ENCODE assay signal across 8 cellular contexts in genomic region chr9:706606-707451, GRCh38.
DNase-seq lines count a peak whose midpoint lies in the region; ATAC-seq, FAIRE-seq and TF ChIP-seq lines count a peak whose summit lies in the region.

No MANE protein-coding gene starts in this region.

- no peaks in the 10 kb centered on the region for H3K4me1 ChIP-seq in HEK293 (ENCODE audit: control insufficient read depth, insufficient read depth, low read length)
- peaks cover 0 to 83% (median 53%) of the 10 kb centered on the region in 4 donors for H3K4me1 ChIP-seq in sigmoid colon

- FAIRE-seq in bronchial epithelial cell (lab: Jason Lieb, UNC), result no peak

- TF ChIP-seq CTCF in HEK293 (tag by site-specific recombination; IDR thresholded peaks at IDR 0.05) (no peak), bronchial epithelial cell (IDR thresholded peaks at IDR 0.05; ENCODE audit: insufficient read depth, low read length, severe bottlenecking) (no peak), sigmoid colon (IDR thresholded peaks at IDR 0.05) (no peak)

- peak overlapping the region; percentile 43 for H3K4me3 ChIP-seq in HEK293 (ENCODE audit: low read depth, low read length)
- H3K4me3 ChIP-seq in bronchial epithelial cell (ENCODE audit: low read depth, low read length), result peak overlapping the region; percentile 49
- peak overlapping the region; percentile 39 to 63 (median 58) for H3K4me3 ChIP-seq in sigmoid colon

- POLR2A ChIA-PET in HEK293 (lab: Yijun Ruan, JAX), result interaction anchor here (1.0 to 1.7 kb wide), 2 partner anchors 22 to 29 kb away, joined by 3 to 4 read pairs; no protein-coding TSS in a partner anchor

- CTCF ChIA-PET in HEK293 (lab: Yijun Ruan, JAX), result no interaction called here

- H3K27ac ChIP-seq in HEK293 (ENCODE audit: extremely low read depth, low read depth, low read length) (peak overlapping the region; percentile 46; the same call in 1 of the 2 replicates), sigmoid colon (peak overlapping the region; percentile 80 to 96 (median 91))

- H3K36me3 ChIP-seq in HEK293 (ENCODE audit: control insufficient read depth in 2 of 2, insufficient read depth in 1 of 2, low read length in 2 of 2) (peaks cover 0 to 12% of the 10 kb centered on the region in 2 experiments; a peak in 1 of 3 replicates), bronchial epithelial cell (ENCODE audit: control insufficient read depth, insufficient read depth, low read length) (peaks cover 11% of the 10 kb centered on the region), sigmoid colon (peaks cover 9 to 13% (median 12%) of the 10 kb centered on the region in 4 donors)

- H3K4me1 Mint-ChIP-seq in T-helper 17 cell, result peaks cover 12% of the 10 kb centered on the region

- WGBS in sigmoid colon, 2 donors, result 25 to 70% methylated on average over 51 of the region's 51 CpGs

- peak; percentile 73 for DNase-seq in Ammon's horn (ENCODE audit: low spot score)
- no peak for DNase-seq in T-helper 17 cell
- peak; percentile 35 for DNase-seq in bronchial epithelial cell (ENCODE audit: low read depth)
- peak; percentile 71 for DNase-seq in iPS-NIHi11 (ENCODE audit: low spot score)
- peak; percentile 92 for DNase-seq in sigmoid colon
- DNase-seq in NCI-H187 (lab: John Stamatoyannopoulos, UW), result no peak

- H3K4me3 Mint-ChIP-seq in T-helper 17 cell, result peak overlapping the region; percentile 91

- ATAC-seq in T-helper 17 cell, result peak; percentile 50
- no peak for ATAC-seq in HG03097 (IDR thresholded peaks at IDR 0.05; ENCODE audit: low FRiP score, unreplicated experiment)

- intact Hi-C loops in sigmoid colon (cut with DNase I), result no loop called here

- no peaks in the 10 kb centered on the region for H3K9me3 ChIP-seq in HEK293 (ENCODE audit: control insufficient read depth, insufficient read depth, low read depth, low read length)
- no peaks in the 10 kb centered on the region for H3K9me3 ChIP-seq in T-helper 17 cell (ENCODE audit: control insufficient read depth, low read length, poor library complexity, severe bottlenecking)
- no peaks in the 10 kb centered on the region for H3K9me3 ChIP-seq in sigmoid colon

- no peak for TF ChIP-seq POLR2A in sigmoid colon (IDR thresholded peaks at IDR 0.05)

- peaks cover 7% of the 10 kb centered on the region for H3K36me3 Mint-ChIP-seq in T-helper 17 cell (ENCODE audit: low read depth)

- no peak for TF ChIP-seq EP300 in sigmoid colon (IDR thresholded peaks at IDR 0.05)

- peaks cover 47% of the 10 kb centered on the region for H3K27me3 Mint-ChIP-seq in T-helper 17 cell

- H3K27me3 ChIP-seq in bronchial epithelial cell (ENCODE audit: control insufficient read depth, insufficient read depth, low read length), result no peaks in the 10 kb centered on the region
- no peaks in the 10 kb centered on the region for H3K27me3 ChIP-seq in sigmoid colon

- peak overlapping the region; percentile 77 for H3K27ac Mint-ChIP-seq in T-helper 17 cell

TF ChIP-seq in HEK293, 187 proteins besides CTCF, POLR2A, EP300 and RAD21:
- TF ChIP-seq ZNF600 (tag by site-specific recombination; IDR thresholded peaks at IDR 0.05), result peak; percentile 35; the same call in 1 of the 2 replicates
- TF ChIP-seq, protein P1, sequence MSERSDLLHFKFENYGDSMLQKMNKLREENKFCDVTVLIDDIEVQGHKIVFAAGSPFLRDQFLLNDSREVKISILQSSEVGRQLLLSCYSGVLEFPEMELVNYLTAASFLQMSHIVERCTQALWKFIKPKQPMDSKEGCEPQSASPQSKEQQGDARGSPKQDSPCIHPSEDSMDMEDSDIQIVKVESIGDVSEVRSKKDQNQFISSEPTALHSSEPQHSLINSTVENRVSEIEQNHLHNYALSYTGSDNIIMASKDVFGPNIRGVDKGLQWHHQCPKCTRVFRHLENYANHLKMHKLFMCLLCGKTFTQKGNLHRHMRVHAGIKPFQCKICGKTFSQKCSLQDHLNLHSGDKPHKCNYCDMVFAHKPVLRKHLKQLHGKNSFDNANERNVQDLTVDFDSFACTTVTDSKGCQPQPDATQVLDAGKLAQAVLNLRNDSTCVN (tag by site-specific recombination; optimal IDR thresholded peaks at IDR 0.05), result peak; percentile 47
- peak; percentile 43; the same call in 1 of the 2 replicates for TF ChIP-seq GLIS2 (tag by site-specific recombination; IDR thresholded peaks at IDR 0.05)
- TF ChIP-seq GLIS1 (tag by site-specific recombination; IDR thresholded peaks at IDR 0.05), result peak; percentile 61
- peak; percentile 21; the same call in 1 of the 2 replicates for TF ChIP-seq ZBTB8A (tag by site-specific recombination; IDR thresholded peaks at IDR 0.05)
- TF ChIP-seq ZNF138 (tag by site-specific recombination; IDR thresholded peaks at IDR 0.05; ENCODE audit: borderline replicate concordance), result no peak
- TF ChIP-seq ZNF335 (tag by site-specific recombination; conservative IDR thresholded peaks at IDR 0.05), result peak; percentile 79
- peak; percentile 86 for TF ChIP-seq ZNF341 (tag by site-specific recombination; IDR thresholded peaks at IDR 0.05; ENCODE audit: low read depth)
- peak; percentile 69 for TF ChIP-seq ZBTB17 (tag by site-specific recombination; IDR thresholded peaks at IDR 0.05)
- TF ChIP-seq ZNF404 (tag by site-specific recombination; IDR thresholded peaks at IDR 0.05), result no peak
- TF ChIP-seq ZNF610 (tag by site-specific recombination; IDR thresholded peaks at IDR 0.05; ENCODE audit: borderline replicate concordance), result no peak
- no peak for TF ChIP-seq OSR2 (tag by site-specific recombination; IDR thresholded peaks at IDR 0.05)
- peak; percentile 63 for TF ChIP-seq ZBTB20 (tag by site-specific recombination; IDR thresholded peaks at IDR 0.05)
- TF ChIP-seq OVOL3 (tag by site-specific recombination; IDR thresholded peaks at IDR 0.05), result no peak
- TF ChIP-seq ZNF473 (tag by site-specific recombination; IDR thresholded peaks at IDR 0.05), result no peak
- TF ChIP-seq ZNF549 (tag by site-specific recombination; IDR thresholded peaks at IDR 0.05), result peak; percentile 88
- no peak for TF ChIP-seq ZEB2 (tag by site-specific recombination; IDR thresholded peaks at IDR 0.05)

Comparison
In these comparisons a context has a peak if more than half of its experiments do, and no peak if none do; other contexts are left out.
1. DNase-seq: peak in Ammon's horn (single experiment), bronchial epithelial cell (single experiment), iPS-NIHi11 (single experiment) and sigmoid colon (single experiment); none in T-helper 17 cell (0 of 3) and NCI-H187 (0 of 2).
2. Peak in every context shown above with its lines, with median percentiles within 50 percentile points of each other: H3K4me3 ChIP-seq.